In genomic region chr1:203039609-203040517, GRCh38 we compare ENCODE assay signal across 9 cellular contexts. TPM values are rescaled to one million over a fixed set of nuclear protein-coding genes. Genes with fewer than 3 reads are reported as not detected.
DNase-seq lines count a peak whose midpoint lies in the region; ATAC-seq, FAIRE-seq and TF ChIP-seq lines count a peak whose summit lies in the region.
"Had no signal": no experiment of that assay in that cellular context is flagged by ENCODE, and none has a peak within 500 bp of the region (broad histone marks: within the 10 kb centered on the region; RNA-seq: fewer than 3 reads in every experiment).

No MANE protein-coding gene starts in this region.

- intact Hi-C loops in aorta (cut with DNase I), result loop anchor here (2.0 to 5.0 kb wide), 2 partner anchors 132 to 177 kb away; no protein-coding TSS in a partner anchor

- TF ChIP-seq EP300 in A549 (IDR thresholded peaks at IDR 0.05) (no peak), suprapubic skin (IDR thresholded peaks at IDR 0.05) (no peak), upper lobe of left lung (IDR thresholded peaks at IDR 0.05) (no peak)

- peak; percentile 16 to 63; a peak in 3 of 6 replicates for ATAC-seq in A549
- peak; percentile 62 for ATAC-seq in foreskin keratinocyte
- ATAC-seq in upper lobe of left lung (ENCODE audit: low FRiP score in 2 of 2), result no peak
- no peak for ATAC-seq in aorta (ENCODE audit: low FRiP score)

- 0 out of 5 replicates have a peak, but pooled peaks of 1 of the 2 experiments have one; percentile 3 for TF ChIP-seq RAD21 in A549 (conservative IDR thresholded peaks at IDR 0.05 in 1 of 2, IDR thresholded peaks at IDR 0.05 in 1 of 2)

- H3K27me3 ChIP-seq in GM06990 (replicated peaks; ENCODE audit: control insufficient read depth, insufficient read depth, low read length) (no peaks in the 10 kb centered on the region), foreskin keratinocyte (peaks cover 11% of the 10 kb centered on the region), suprapubic skin (no peaks in the 10 kb centered on the region), upper lobe of left lung (no peaks in the 10 kb centered on the region), aorta (ENCODE audit: control insufficient read depth in 1 of 2, insufficient read depth in 2 of 2, low read length in 1 of 2) (no peaks in the 10 kb centered on the region)

- no peaks in the 10 kb centered on the region for H3K9me3 ChIP-seq in A549
- no peaks in the 10 kb centered on the region for H3K9me3 ChIP-seq in suprapubic skin
- no peaks in the 10 kb centered on the region for H3K9me3 ChIP-seq in upper lobe of left lung
- no peaks in the 10 kb centered on the region for H3K9me3 ChIP-seq in aorta (ENCODE audit: control insufficient read depth, low read length)

- H3K4me3 ChIP-seq in A549 (no peak overlapping the region), GM06990 (replicated peaks; ENCODE audit: low read depth, low read length) (no peak overlapping the region), suprapubic skin (no peak overlapping the region), upper lobe of left lung (no peak overlapping the region), aorta (ENCODE audit: low read length in 2 of 2) (no peak overlapping the region)

- peak in 1 of 2 experiments; percentile 35 for DNase-seq in A549 (ENCODE audit: low read depth in 1 of 2, low spot score in 1 of 2)
- DNase-seq in GM06990 (ENCODE audit: extremely low read depth, insufficient read length), result no peak
- peak; percentile 42 for DNase-seq in OCI-M1 (lab: John Stamatoyannopoulos, UW)
- peak; percentile 40 to 62 for DNase-seq in foreskin keratinocyte
- DNase-seq in suprapubic skin (ENCODE audit: low spot score in 2 of 2), result no peak
- no peak for DNase-seq in upper lobe of left lung
- DNase-seq in aorta, result no peak
- no peak for DNase-seq in hypothalamus (lab: John Stamatoyannopoulos, UW)

- FAIRE-seq in A549 (lab: Jason Lieb, UNC), result no peak

- peaks cover 15% of the 10 kb centered on the region; the same call in 2 of the 3 replicates for H3K4me1 ChIP-seq in A549
- no peaks in the 10 kb centered on the region for H3K4me1 ChIP-seq in foreskin keratinocyte
- H3K4me1 ChIP-seq in suprapubic skin, result peaks cover 12% of the 10 kb centered on the region
- H3K4me1 ChIP-seq in upper lobe of left lung, result no peaks in the 10 kb centered on the region
- H3K4me1 ChIP-seq in aorta (ENCODE audit: control insufficient read depth in 1 of 2, insufficient read depth in 2 of 2, low read length in 2 of 2), result no peaks in the 10 kb centered on the region

- H3K27ac ChIP-seq in A549, result no peak overlapping the region
- H3K27ac ChIP-seq in foreskin keratinocyte, result no peak overlapping the region
- no peak overlapping the region for H3K27ac ChIP-seq in suprapubic skin
- H3K27ac ChIP-seq in upper lobe of left lung, result no peak overlapping the region
- no peak overlapping the region for H3K27ac ChIP-seq in aorta (ENCODE audit: low read depth in 1 of 2, low read length in 2 of 2)

- H3K4me2 ChIP-seq in A549, result no peak overlapping the region

- H3K36me3 ChIP-seq in GM06990 (ENCODE audit: control insufficient read depth, insufficient read depth, low read length), result no peaks in the 10 kb centered on the region; the same call in 1 of the 2 replicates
- no peaks in the 10 kb centered on the region for H3K36me3 ChIP-seq in suprapubic skin
- H3K36me3 ChIP-seq in upper lobe of left lung, result no peaks in the 10 kb centered on the region
- H3K36me3 ChIP-seq in aorta (ENCODE audit: control insufficient read depth in 1 of 2, insufficient read depth in 2 of 2, low read length in 1 of 2), result no peaks in the 10 kb centered on the region

- TF ChIP-seq POLR2A in A549 (IDR thresholded peaks at IDR 0.05; ENCODE audit: low read length) (no peak), suprapubic skin (IDR thresholded peaks at IDR 0.05) (no peak), upper lobe of left lung (IDR thresholded peaks at IDR 0.05) (no peak)

- CTCF ChIA-PET in A549 (lab: Yijun Ruan, JAX), result interaction anchor here (0.7 to 25.2 kb wide), 75 partner anchors 12 to 614 kb away, joined by 3 to 452 read pairs (median 6); partner anchors contain the start of genes ADORA1, CHI3L1, MYBPH and MYOG

- POLR2A ChIA-PET in A549 (lab: Yijun Ruan, JAX), result interaction anchor here (1.0 to 1.3 kb wide), 3 partner anchors 176 to 229 kb away, joined by 3 to 8 read pairs (median 4); no protein-coding TSS in a partner anchor

- TF ChIP-seq CTCF in A549 (IDR thresholded peaks at IDR 0.05) (no peak; the same call in 1 of the 3 replicates), GM06990 (IDR thresholded peaks at IDR 0.05; ENCODE audit: insufficient read depth, low read length, poor library complexity, severe bottlenecking) (peak; percentile 29), foreskin keratinocyte (conservative IDR thresholded peaks at IDR 0.05) (peak; percentile 53), suprapubic skin (IDR thresholded peaks at IDR 0.05) (no peak), upper lobe of left lung (IDR thresholded peaks at IDR 0.05) (peak in 2 of 6 experiments; percentile 3 to 5)

- 40% methylated on average over 11 of the region's 11 CpGs for WGBS in A549 (ENCODE audit: missing lambda C conversion rate)
- WGBS in suprapubic skin, result 48% methylated on average over 10 of the region's 11 CpGs
- WGBS in upper lobe of left lung, 2 donors, result 49 to 52% methylated on average over 11 of the region's 11 CpGs
- WGBS in aorta, 2 donors, result 63 to 65% methylated on average over 11 of the region's 11 CpGs

TF ChIP-seq in A549, 52 proteins besides CTCF, POLR2A, EP300 and RAD21:
- TF ChIP-seq ZC3H11A (IDR thresholded peaks at IDR 0.05), result no peak; the same call in 1 of the 2 replicates
- no peak for TF ChIP-seq POLR2AphosphoS2 (conservative IDR thresholded peaks at IDR 0.05; ENCODE audit: low read length)
- TF ChIP-seq BHLHE40 (IDR thresholded peaks at IDR 0.05; ENCODE audit: low read depth, low read length), result no peak
- TF ChIP-seq NPAS2 (CRISPR knock-in tag; IDR thresholded peaks at IDR 0.05; ENCODE audit: borderline replicate concordance), result no peak
- no peak for TF ChIP-seq HMGXB4 (CRISPR knock-in tag; IDR thresholded peaks at IDR 0.05; ENCODE audit: borderline replicate concordance)
- TF ChIP-seq KDM1A (IDR thresholded peaks at IDR 0.05; ENCODE audit: low read depth), result no peak
- no peak for TF ChIP-seq CHD4 (IDR thresholded peaks at IDR 0.05; ENCODE audit: borderline replicate concordance)
- no peak for TF ChIP-seq MAZ (IDR thresholded peaks at IDR 0.05; ENCODE audit: borderline replicate concordance, low read depth, low read length)
- no peak for TF ChIP-seq CHD2 (IDR thresholded peaks at IDR 0.05; ENCODE audit: low read length, partially characterized antibody)
- TF ChIP-seq RCOR1 (IDR thresholded peaks at IDR 0.05; ENCODE audit: low read depth, low read length), result no peak
- TF ChIP-seq FOSL2 (IDR thresholded peaks at IDR 0.05), result no peak
- TF ChIP-seq FOSL2 (CRISPR knock-in tag; IDR thresholded peaks at IDR 0.05), result no peak
TF ChIP-seq in A549: peak in this region for 0.

RNA-seq across cellular contexts. Expression of gene PPFIA4, which starts 13.6 kb away (rescaled TPM):
- polyA plus RNA-seq in A549 (2011; rRNA removed) (0.47 and 1.0 TPM in 2 replicates), A549 (2017; fragmentation: RNase III; extraction: RNeasy Plus Mini Kit Qiagen cat#74134 plus additional on column Dnase treatment) (0.33 to 0.63 TPM (median 0.44 TPM) in 3 replicates), foreskin keratinocyte (0.11 and 0.12 TPM in 2 replicates), aorta (1 to 10 TPM; 3.3 to 5.9 TPM)
- polyA plus RNA-seq in A549 (2012; cell fraction: cytosol; rRNA removed), result 0.45 and 0.60 TPM in 2 replicates
- polyA plus RNA-seq in A549 (2012; cell fraction: nucleus; rRNA removed), result 2.9 and 3.3 TPM in 2 replicates
- 0.73 and 1.6 TPM in 2 replicates for polyA minus RNA-seq in A549 (2011; rRNA and poly(A)+ RNA removed)
- total RNA-seq in foreskin keratinocyte (0.25 and 0.99 TPM in 2 replicates), suprapubic skin (10 to 100 TPM in 1 of 4 donors, 1 to 10 TPM in 1, under 1 TPM in 2; 0.26 to 38.7 (median 1.5) TPM), upper lobe of left lung (1 to 10 TPM in 4 of 6 donors, under 1 TPM in 2; 0.63 to 9.7 (median 1.6) TPM), aorta (10 to 100 TPM; 20.2 to 22.7 TPM)

RNA-seq across cellular contexts. Expression of gene TMEM183A, which starts 32.7 kb away (rescaled TPM):
- polyA plus RNA-seq in A549 (2011; rRNA removed) (114 and 123 TPM in 2 replicates), A549 (2017; fragmentation: RNase III; extraction: RNeasy Plus Mini Kit Qiagen cat#74134 plus additional on column Dnase treatment) (46.3 to 49.4 TPM (median 48.4 TPM) in 3 replicates), foreskin keratinocyte (40.3 and 48.3 TPM in 2 replicates), aorta (10 to 100 TPM; 46.9 to 55.7 TPM)
- 61.0 and 67.8 TPM in 2 replicates for polyA plus RNA-seq in A549 (2012; cell fraction: cytosol; rRNA removed)
- polyA plus RNA-seq in A549 (2012; cell fraction: nucleus; rRNA removed), result 40.6 and 60.6 TPM in 2 replicates
- polyA minus RNA-seq in A549 (2011; rRNA and poly(A)+ RNA removed), result 107 and 128 TPM in 2 replicates
- total RNA-seq in foreskin keratinocyte (66.7 and 67.8 TPM in 2 replicates), suprapubic skin (10 to 100 TPM; 62.0 to 95.5 (median 68.6) TPM), upper lobe of left lung (10 to 100 TPM; 45.4 to 71.9 (median 68.1) TPM), aorta (10 to 100 TPM; 43.9 to 47.7 TPM)

RNA-seq across cellular contexts. Expression of gene MYOG, which starts 45.9 kb away (rescaled TPM):
- not detected in 2 replicates for polyA plus RNA-seq in A549 (2011; rRNA removed)
- polyA plus RNA-seq in A549 (2012; cell fraction: cytosol; rRNA removed), result not detected in 2 replicates
- polyA plus RNA-seq in A549 (2012; cell fraction: nucleus; rRNA removed), result not detected in 2 replicates
- not detected in 3 replicates for polyA plus RNA-seq in A549 (2017; fragmentation: RNase III; extraction: RNeasy Plus Mini Kit Qiagen cat#74134 plus additional on column Dnase treatment)
- not detected in 2 replicates for polyA minus RNA-seq in A549 (2011; rRNA and poly(A)+ RNA removed)
- total RNA-seq in foreskin keratinocyte, result not detected in 2 replicates
- not detected in 2 replicates for polyA plus RNA-seq in foreskin keratinocyte
- total RNA-seq in suprapubic skin, result not detected
- total RNA-seq in upper lobe of left lung, result not detected
- total RNA-seq in aorta, result not detected
- not detected for polyA plus RNA-seq in aorta
- total RNA-seq: HT1080 had no signal

Comparison
In these comparisons a context has a peak if more than half of its experiments do, and no peak if none do; other contexts are left out.
1. ATAC-seq: peak in A549 (2 of 2) and foreskin keratinocyte (single experiment); none in upper lobe of left lung (0 of 2) and aorta (single experiment).
2. DNase-seq: peak in OCI-M1 (single experiment) and foreskin keratinocyte (2 of 2); none in GM06990 (single experiment), suprapubic skin (0 of 2), upper lobe of left lung (0 of 2), aorta (0 of 2) and hypothalamus (0 of 51).
3. CTCF ChIP-seq: peak in GM06990 (single experiment) and foreskin keratinocyte (single experiment); none in A549 (single experiment) and suprapubic skin (0 of 2).